13 cellular contexts compared by ENCODE assay signal in genomic region chr10:46096909-46097575, GRCh38. TPM values are rescaled to one million over a fixed set of nuclear protein-coding genes. Genes with fewer than 3 reads are reported as not detected.
DNase-seq lines count a peak whose midpoint lies in the region; ATAC-seq, FAIRE-seq and TF ChIP-seq lines count a peak whose summit lies in the region.
"Had no signal": no experiment of that assay in that cellular context is flagged by ENCODE, and none has a peak within 500 bp of the region (broad histone marks: within the 10 kb centered on the region; RNA-seq: fewer than 3 reads in every experiment).

No MANE protein-coding gene starts in this region.

- peak overlapping the region; percentile 46; the same call in 1 of the 2 replicates for H2AFZ ChIP-seq in K562 (ENCODE audit: low read depth, low read length)

- H3K4me2 ChIP-seq in K562 (ENCODE audit: insufficient read depth, low read length) = no peak overlapping the region

- CTCF ChIA-PET in activated CD4-positive, alpha-beta T cell treated with anti-CD3 and anti-CD28 coated beads, Interleukin-2, amount 10 ng/mL, durations not matched to agents 7 days and 5 days (lab: Charles Lee) = no interaction called here
- CTCF ChIA-PET in K562 (lab: Yijun Ruan, JAX; ENCODE audit: low intra/inter-chr PET ratio) (no interaction called here), Calu3 (lab: Charles Lee) (no interaction called here)

- H3K27ac ChIP-seq in K562 (ENCODE audit: extremely low read depth, low read depth, low read length) = no peak overlapping the region
- H3K27ac ChIP-seq: adrenal gland, transverse colon had no signal

- H3K4me1 ChIP-seq in K562 (replicated peaks in 1 of 2; ENCODE audit: control insufficient read depth in 2 of 2, insufficient read depth in 2 of 2, low read length in 2 of 2) = peaks cover 0 to 15% of the 10 kb centered on the region in 2 experiments; a peak in 4 of 5 replicates
- H3K4me1 ChIP-seq: adrenal gland had no signal

- TF ChIP-seq CTCF in K562 (IDR thresholded peaks at IDR 0.05 in 2 of 3, conservative IDR thresholded peaks at IDR 0.05 in 1 of 3; ENCODE audit: insufficient read depth in 2 of 3, low read depth in 1 of 3, low read length in 3 of 3) = no peak
- no peak for TF ChIP-seq CTCF in Calu3 (IDR thresholded peaks at IDR 0.05; ENCODE audit: unreplicated experiment)

- FAIRE-seq in K562 (lab: Jason Lieb, UNC) = no peak

- H3K27me3 ChIP-seq in K562 (ENCODE audit: control insufficient read depth in 2 of 2, insufficient read depth in 2 of 2, low read length in 2 of 2) = peaks cover 0 to 27% of the 10 kb centered on the region in 2 experiments; a peak in 3 of 5 replicates
- H3K27me3 ChIP-seq: adrenal gland, transverse colon had no signal

- H3K27me3 Mint-ChIP-seq in activated CD4-positive, alpha-beta T cell treated with anti-CD3 and anti-CD28 coated beads, Interleukin-2, amount 10 ng/mL, durations not matched to agents 7 days and 5 days = no peaks in the 10 kb centered on the region
- peaks cover 40% of the 10 kb centered on the region for H3K27me3 Mint-ChIP-seq in Calu3 (ENCODE audit: unreplicated experiment)

- no peak overlapping the region for H3K4me3 Mint-ChIP-seq in activated CD4-positive, alpha-beta T cell treated with anti-CD3 and anti-CD28 coated beads, Interleukin-2, amount 10 ng/mL, durations not matched to agents 7 days and 5 days
- H3K4me3 Mint-ChIP-seq in Calu3 (ENCODE audit: low read depth, unreplicated experiment) = no peak overlapping the region

- POLR2A ChIA-PET in activated CD4-positive, alpha-beta T cell treated with anti-CD3 and anti-CD28 coated beads, Interleukin-2, amount 10 ng/mL, durations not matched to agents 7 days and 5 days (lab: Charles Lee) = interaction anchor here (0.7 kb wide), 1 partner anchor 171 kb away, joined by 3 read pairs; no protein-coding TSS in a partner anchor
- POLR2A ChIA-PET in K562 (lab: Yijun Ruan, JAX) = no interaction called here

- no peak for TF ChIP-seq POLR2A in K562 (conservative IDR thresholded peaks at IDR 0.05)

- H3K9ac ChIP-seq in K562 (ENCODE audit: insufficient read depth in 1 of 2, low read depth in 2 of 2, low read length in 2 of 2) = no peak overlapping the region

- in situ Hi-C loops in K562 (cut with MboI) = loop anchor here (25.0 kb wide), 1 partner anchor 1665 kb away; the partner anchor contains the start of gene SYT15B

- no peak overlapping the region for H3K4me3 ChIP-seq in K562
- H3K4me3 ChIP-seq: adrenal gland, transverse colon had no signal

- peaks cover 5% of the 10 kb centered on the region for H3K9me3 Mint-ChIP-seq in activated CD4-positive, alpha-beta T cell treated with anti-CD3 and anti-CD28 coated beads, Interleukin-2, amount 10 ng/mL, durations not matched to agents 7 days and 5 days
- no peaks in the 10 kb centered on the region for H3K9me3 Mint-ChIP-seq in Calu3 (ENCODE audit: low read depth, unreplicated experiment)

- no peaks in the 10 kb centered on the region for H3K36me3 ChIP-seq in K562 (ENCODE audit: control insufficient read depth, insufficient read depth, low read length)
- H3K36me3 ChIP-seq: adrenal gland, transverse colon had no signal

- H3K79me2 ChIP-seq in K562 (ENCODE audit: control insufficient read depth, insufficient read depth, low read length) = no peaks in the 10 kb centered on the region

- TF ChIP-seq EP300 in K562 (IDR thresholded peaks at IDR 0.05; ENCODE audit: low read length) = no peak

- intact Hi-C loops in K562 (cut with micrococcal nuclease) = no loop called here
- intact Hi-C loops in Calu3 (cut with micrococcal nuclease; ENCODE audit: unreplicated experiment) = no loop called here

- H3K9me1 ChIP-seq in K562 (ENCODE audit: control insufficient read depth, insufficient read depth, low read length) = no peaks in the 10 kb centered on the region

- BruUV-seq in K562 (replicated peaks; lab: Mats Ljungman, UMichigan) (no TSS peak), Calu3 (replicated peaks; lab: Mats Ljungman, UMichigan) (no TSS peak)

- no peaks in the 10 kb centered on the region for H3K4me1 Mint-ChIP-seq in activated CD4-positive, alpha-beta T cell treated with anti-CD3 and anti-CD28 coated beads, Interleukin-2, amount 10 ng/mL, durations not matched to agents 7 days and 5 days
- H3K4me1 Mint-ChIP-seq in Calu3 (ENCODE audit: low read depth, unreplicated experiment) = no peaks in the 10 kb centered on the region

- no peaks in the 10 kb centered on the region for H4K20me1 ChIP-seq in K562 (replicated peaks; ENCODE audit: control insufficient read depth, insufficient read depth, low read length)

- peak; percentile 39 for DNase-seq in activated CD4-positive, alpha-beta T cell treated with anti-CD3 and anti-CD28 coated beads, Interleukin-2, amount 10 ng/mL, durations not matched to agents 7 days and 5 days
- no peak for DNase-seq in activated CD4-positive, alpha-beta T cell treated with anti-CD3 and anti-CD28 coated beads for 1 hour
- DNase-seq in NCI-H69 (lab: John Stamatoyannopoulos, UW) = peak; percentile 6
- no peak for DNase-seq in K562 (ENCODE audit: extremely low read depth in 1 of 4, low spot score in 3 of 4)
- peak; percentile 42 for DNase-seq in retina
- no peak for DNase-seq in Calu3
- no peak for DNase-seq in hippocampal formation (lab: John Stamatoyannopoulos, UW)
- DNase-seq: NCI-H524, transverse colon had no signal

- H3K36me3 Mint-ChIP-seq in activated CD4-positive, alpha-beta T cell treated with anti-CD3 and anti-CD28 coated beads, Interleukin-2, amount 10 ng/mL, durations not matched to agents 7 days and 5 days (ENCODE audit: low read depth) = peaks cover 2% of the 10 kb centered on the region
- no peaks in the 10 kb centered on the region for H3K36me3 Mint-ChIP-seq in Calu3 (ENCODE audit: insufficient read depth, unreplicated experiment)

- no peak for ATAC-seq in K562
- no peak for ATAC-seq in HG03135 (IDR thresholded peaks at IDR 0.05; ENCODE audit: unreplicated experiment)

- no peaks in the 10 kb centered on the region for H3K9me3 ChIP-seq in K562 (replicated peaks; ENCODE audit: control insufficient read depth, insufficient read depth, low read depth, low read length)
- H3K9me3 ChIP-seq: adrenal gland, transverse colon had no signal

- TF ChIP-seq RAD21 in K562 (CRISPR knock-in tag; conservative IDR thresholded peaks at IDR 0.05 in 1 of 2, IDR thresholded peaks at IDR 0.05 in 1 of 2) = no peak

- 33% methylated on average over 8 of the region's 8 CpGs for WGBS in K562 (ENCODE audit: insufficient coverage, low coverage, missing lambda C conversion rate)

- H3K27ac Mint-ChIP-seq in activated CD4-positive, alpha-beta T cell treated with anti-CD3 and anti-CD28 coated beads, Interleukin-2, amount 10 ng/mL, durations not matched to agents 7 days and 5 days = no peak overlapping the region
- no peak overlapping the region for H3K27ac Mint-ChIP-seq in Calu3 (ENCODE audit: unreplicated experiment)

TF ChIP-seq in K562, 482 proteins besides CTCF, POLR2A, EP300 and RAD21:
- no peak for TF ChIP-seq TOE1 (IDR thresholded peaks at IDR 0.05; ENCODE audit: borderline replicate concordance)
- TF ChIP-seq TOE1 (CRISPR knock-in tag; IDR thresholded peaks at IDR 0.05; ENCODE audit: borderline replicate concordance, low read depth) = no peak
- 0 out of 2 replicates have a peak, but pooled peaks have one; percentile 8 for TF ChIP-seq ESRRB (CRISPR knock-in tag; IDR thresholded peaks at IDR 0.05; ENCODE audit: borderline replicate concordance)
- TF ChIP-seq NBN (IDR thresholded peaks at IDR 0.05; ENCODE audit: low read depth) = no peak
- TF ChIP-seq MTA3 (IDR thresholded peaks at IDR 0.05; ENCODE audit: borderline replicate concordance) = no peak

RNA-seq across cellular contexts. Expression of gene MSMB, which starts 51.0 kb away (rescaled TPM):
- total RNA-seq in activated CD4-positive, alpha-beta T cell treated with anti-CD3 and anti-CD28 coated beads, Interleukin-2, amount 10 ng/mL, durations not matched to agents 7 days and 5 days = not detected
- total RNA-seq in K562 (2011; cell fraction: chromatin; rRNA removed; ENCODE audit: low replicate concordance) = not detected in 2 replicates
- total RNA-seq in K562 (2011; cell fraction: nucleolus; rRNA removed) = not detected in 2 replicates
- total RNA-seq in K562 (2011; cell fraction: nucleoplasm; rRNA removed) = not detected in 2 replicates
- total RNA-seq in K562 (2014; rRNA removed) = not detected in 2 replicates
- total RNA-seq in K562 (2014; rRNA removed; fragmentation: Illumina TruSeq; extraction: Trizol) = not detected in 2 replicates
- not detected in 2 replicates for total RNA-seq in K562 (2015; rRNA removed; fragmentation: Illumina TruSeq; extraction: Trizol)
- not detected in 2 replicates for total RNA-seq in K562 (2021)
- polyA plus RNA-seq in K562 (2011; rRNA removed) = not detected in 2 replicates
- not detected in 2 replicates for polyA plus RNA-seq in K562 (2011; cell fraction: cytosol; rRNA removed)
- polyA plus RNA-seq in K562 (2011; cell fraction: nucleus; rRNA removed) = not detected in 2 replicates
- polyA plus RNA-seq in K562 (2012) = 0.21 and 0.53 TPM in 2 replicates
- not detected in 2 replicates for polyA plus RNA-seq in K562 (2014; fragmentation: Illumina TruSeq; extraction: Trizol)
- under 1 TPM in 1 of 2 experiments, not detected in 1; 0.21 TPM for polyA plus RNA-seq in K562 (2014; fragmentation: Nextera tagmentation; extraction: Ambion mirVana)
- polyA plus RNA-seq in K562 (2014; rRNA removed) = 0.60 TPM in 1 of 2 replicates, not detected in the other
- polyA minus RNA-seq in K562 (2011; rRNA and poly(A)+ RNA removed) = not detected in 2 replicates
- not detected in 2 replicates for polyA minus RNA-seq in K562 (2011; cell fraction: cytosol; rRNA and poly(A)+ RNA removed)
- polyA minus RNA-seq in K562 (2011; cell fraction: nucleus; rRNA and poly(A)+ RNA removed) = not detected in 2 replicates
- 2.4 and 7.4 TPM in 2 replicates for total RNA-seq in Calu3 (2022)
- total RNA-seq: adrenal gland; omental fat pad; T-helper 1 cell treated with Interleukin-12 subunit alpha and Interleukin-12 subunit beta and Interleukin-4 antibody, amounts not matched to agents 30 ng/mL and 1 ng/mL, for 36 hours; transverse colon had no signal
- polyA plus RNA-seq: adrenal gland had no signal

Comparison
In these comparisons a context has a peak if more than half of its experiments do, and no peak if none do; other contexts are left out.
1. DNase-seq: peak in activated CD4-positive, alpha-beta T cell treated with anti-CD3 and anti-CD28 coated beads, Interleukin-2, amount 10 ng/mL, durations not matched to agents 7 days and 5 days (single experiment), NCI-H69 (single experiment) and retina (single experiment); none in activated CD4-positive, alpha-beta T cell treated with anti-CD3 and anti-CD28 coated beads for 1 hour (single experiment), K562 (0 of 4), Calu3 (single experiment) and hippocampal formation (0 of 2).